Comparison of ENCODE assay signal across 11 cellular contexts in the genomic region with DNA sequence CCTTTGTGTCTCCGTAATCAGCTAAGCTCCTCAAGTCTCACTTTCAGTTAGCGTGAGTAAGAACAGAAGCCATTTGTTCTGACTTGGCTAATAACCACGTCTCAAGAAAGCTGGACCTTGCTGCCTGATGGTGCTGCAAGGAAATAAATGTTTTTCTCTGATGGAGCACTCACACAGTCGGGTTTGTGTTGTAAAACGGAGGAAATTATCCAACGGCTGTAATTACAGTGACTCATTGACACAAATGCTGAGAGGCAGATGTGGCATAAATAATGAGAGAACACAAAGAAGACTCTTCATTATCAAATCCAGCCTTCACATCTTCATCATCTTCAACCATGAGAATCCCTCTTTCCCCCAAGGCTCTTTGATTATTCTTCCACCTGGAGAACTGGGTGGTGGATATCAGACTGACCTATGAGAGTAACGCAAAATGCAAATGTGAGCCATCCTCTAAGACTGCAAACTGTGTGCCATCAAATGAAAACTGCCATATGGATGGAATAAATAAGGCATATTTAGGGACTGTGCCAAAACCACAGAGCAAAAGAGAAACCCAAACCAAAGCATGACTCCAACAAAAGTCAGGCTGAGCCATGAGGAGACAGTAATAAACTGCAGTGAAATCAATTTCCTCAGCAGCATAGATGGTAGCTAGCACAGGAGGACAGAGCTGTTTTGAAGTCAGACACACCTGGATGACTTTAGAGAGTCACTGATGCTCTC.
DNase-seq lines count a peak whose midpoint lies in the region; ATAC-seq and TF ChIP-seq lines count a peak whose summit lies in the region.
"Had no signal": no experiment of that assay in that cellular context is flagged by ENCODE, and none has a peak within 500 bp of the region (broad histone marks: within the 10 kb centered on the region; RNA-seq: fewer than 3 reads in every experiment).

No MANE protein-coding gene starts in this region.

- H3K4me1 ChIP-seq in right atrium auricular region (no peaks in the 10 kb centered on the region), GM23338 (ENCODE audit: insufficient read depth) (no peaks in the 10 kb centered on the region)

- DNase-seq in Right ventricle myocardium inferior (ENCODE audit: missing footprints) (no peak), right atrium auricular region (ENCODE audit: low spot score) (no peak), left ventricle myocardium superior (no peak), GM23338 (ENCODE audit: low spot score) (no peak), activated gamma-delta T cell treated with Interleukin-2 at 50 U/mL for 16 hours (no peak)
- DNase-seq: dorsolateral prefrontal cortex, SHP77 had no signal

- H4K20me1 ChIP-seq in GM23338 (replicated peaks; ENCODE audit: insufficient read depth), result no peaks in the 10 kb centered on the region

- no peaks in the 10 kb centered on the region for H3K36me3 ChIP-seq in right atrium auricular region
- H3K36me3 ChIP-seq in GM23338 (ENCODE audit: insufficient read depth), result no peaks in the 10 kb centered on the region

- no peaks in the 10 kb centered on the region for H3F3A ChIP-seq in GM23338 (replicated peaks; ENCODE audit: low read depth)

- TF ChIP-seq CTCF in right atrium auricular region (IDR thresholded peaks at IDR 0.05) (no peak), WI38 (IDR thresholded peaks at IDR 0.05; ENCODE audit: low read depth, low read length) (no peak), GM23338 (conservative IDR thresholded peaks at IDR 0.05; ENCODE audit: low read depth in 2 of 2) (no peak)

- intact Hi-C loops in Right ventricle myocardium inferior (cut with DNase I) (no loop called here), left ventricle myocardium superior (cut with micrococcal nuclease) (no loop called here)

- no peak overlapping the region for H3K4me3 Mint-ChIP-seq in GM23338
- H3K4me3 Mint-ChIP-seq: B cell had no signal

- no peaks in the 10 kb centered on the region for H3K36me3 Mint-ChIP-seq in GM23338 (ENCODE audit: low read depth)

- H3K9me3 ChIP-seq in right atrium auricular region, result no peaks in the 10 kb centered on the region

- ATAC-seq in Right ventricle myocardium inferior (peak; percentile 78), left ventricle myocardium superior (peak; percentile 84), GM21737 (IDR thresholded peaks at IDR 0.05; ENCODE audit: unreplicated experiment) (no peak), GM18868 (IDR thresholded peaks at IDR 0.05; ENCODE audit: unreplicated experiment) (no peak), GM23338 (no peak)

- no peak overlapping the region for H2AFZ ChIP-seq in GM23338

- no peaks in the 10 kb centered on the region for H3K9me2 ChIP-seq in GM23338 (ENCODE audit: insufficient read depth)

- no peak overlapping the region for H3K27ac Mint-ChIP-seq in GM23338
- H3K27ac Mint-ChIP-seq: B cell had no signal

- no peaks in the 10 kb centered on the region for H3K4me1 Mint-ChIP-seq in GM23338
- H3K4me1 Mint-ChIP-seq: B cell had no signal

- H3K79me2 ChIP-seq in GM23338 (replicated peaks; ENCODE audit: insufficient read depth), result no peaks in the 10 kb centered on the region

- H3K9me3 Mint-ChIP-seq in GM23338, result no peaks in the 10 kb centered on the region

- no peaks in the 10 kb centered on the region for H3K27me3 Mint-ChIP-seq in GM23338 (ENCODE audit: insufficient read depth, low read depth, poor library complexity)
- H3K27me3 Mint-ChIP-seq: B cell had no signal

- no peak overlapping the region for H3K4me2 ChIP-seq in GM23338

- H3K27me3 ChIP-seq in right atrium auricular region (no peaks in the 10 kb centered on the region), GM23338 (ENCODE audit: insufficient read depth) (no peaks in the 10 kb centered on the region)

- H3K4me3 ChIP-seq in right atrium auricular region (no peak overlapping the region), WI38 (ENCODE audit: low read depth, low read length) (peak overlapping the region; percentile 51), GM23338 (no peak overlapping the region)

- H3K27ac ChIP-seq in right atrium auricular region (no peak overlapping the region), GM23338 (ENCODE audit: low read depth) (no peak overlapping the region)
- H3K27ac ChIP-seq: dorsolateral prefrontal cortex had no signal

TF ChIP-seq in GM23338, 12 proteins besides CTCF, POLR2A, EP300 and RAD21 (continues in another document):
- TF ChIP-seq, protein P1, sequence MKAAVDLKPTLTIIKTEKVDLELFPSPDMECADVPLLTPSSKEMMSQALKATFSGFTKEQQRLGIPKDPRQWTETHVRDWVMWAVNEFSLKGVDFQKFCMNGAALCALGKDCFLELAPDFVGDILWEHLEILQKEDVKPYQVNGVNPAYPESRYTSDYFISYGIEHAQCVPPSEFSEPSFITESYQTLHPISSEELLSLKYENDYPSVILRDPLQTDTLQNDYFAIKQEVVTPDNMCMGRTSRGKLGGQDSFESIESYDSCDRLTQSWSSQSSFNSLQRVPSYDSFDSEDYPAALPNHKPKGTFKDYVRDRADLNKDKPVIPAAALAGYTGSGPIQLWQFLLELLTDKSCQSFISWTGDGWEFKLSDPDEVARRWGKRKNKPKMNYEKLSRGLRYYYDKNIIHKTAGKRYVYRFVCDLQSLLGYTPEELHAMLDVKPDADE (IDR thresholded peaks at IDR 0.05), result no peak
- TF ChIP-seq STAT1 (IDR thresholded peaks at IDR 0.05; ENCODE audit: unreplicated experiment) (no peak), NANOG (IDR thresholded peaks at IDR 0.05; ENCODE audit: borderline replicate concordance) (no peak), ZNF114 (CRISPR knock-in tag; IDR thresholded peaks at IDR 0.05) (no peak), CREB1 (CRISPR knock-in tag; IDR thresholded peaks at IDR 0.05; ENCODE audit: low read depth) (no peak), EZH2phosphoT487 (IDR thresholded peaks at IDR 0.05; ENCODE audit: unreplicated experiment) (no peak)
- TF ChIP-seq, protein P2, sequence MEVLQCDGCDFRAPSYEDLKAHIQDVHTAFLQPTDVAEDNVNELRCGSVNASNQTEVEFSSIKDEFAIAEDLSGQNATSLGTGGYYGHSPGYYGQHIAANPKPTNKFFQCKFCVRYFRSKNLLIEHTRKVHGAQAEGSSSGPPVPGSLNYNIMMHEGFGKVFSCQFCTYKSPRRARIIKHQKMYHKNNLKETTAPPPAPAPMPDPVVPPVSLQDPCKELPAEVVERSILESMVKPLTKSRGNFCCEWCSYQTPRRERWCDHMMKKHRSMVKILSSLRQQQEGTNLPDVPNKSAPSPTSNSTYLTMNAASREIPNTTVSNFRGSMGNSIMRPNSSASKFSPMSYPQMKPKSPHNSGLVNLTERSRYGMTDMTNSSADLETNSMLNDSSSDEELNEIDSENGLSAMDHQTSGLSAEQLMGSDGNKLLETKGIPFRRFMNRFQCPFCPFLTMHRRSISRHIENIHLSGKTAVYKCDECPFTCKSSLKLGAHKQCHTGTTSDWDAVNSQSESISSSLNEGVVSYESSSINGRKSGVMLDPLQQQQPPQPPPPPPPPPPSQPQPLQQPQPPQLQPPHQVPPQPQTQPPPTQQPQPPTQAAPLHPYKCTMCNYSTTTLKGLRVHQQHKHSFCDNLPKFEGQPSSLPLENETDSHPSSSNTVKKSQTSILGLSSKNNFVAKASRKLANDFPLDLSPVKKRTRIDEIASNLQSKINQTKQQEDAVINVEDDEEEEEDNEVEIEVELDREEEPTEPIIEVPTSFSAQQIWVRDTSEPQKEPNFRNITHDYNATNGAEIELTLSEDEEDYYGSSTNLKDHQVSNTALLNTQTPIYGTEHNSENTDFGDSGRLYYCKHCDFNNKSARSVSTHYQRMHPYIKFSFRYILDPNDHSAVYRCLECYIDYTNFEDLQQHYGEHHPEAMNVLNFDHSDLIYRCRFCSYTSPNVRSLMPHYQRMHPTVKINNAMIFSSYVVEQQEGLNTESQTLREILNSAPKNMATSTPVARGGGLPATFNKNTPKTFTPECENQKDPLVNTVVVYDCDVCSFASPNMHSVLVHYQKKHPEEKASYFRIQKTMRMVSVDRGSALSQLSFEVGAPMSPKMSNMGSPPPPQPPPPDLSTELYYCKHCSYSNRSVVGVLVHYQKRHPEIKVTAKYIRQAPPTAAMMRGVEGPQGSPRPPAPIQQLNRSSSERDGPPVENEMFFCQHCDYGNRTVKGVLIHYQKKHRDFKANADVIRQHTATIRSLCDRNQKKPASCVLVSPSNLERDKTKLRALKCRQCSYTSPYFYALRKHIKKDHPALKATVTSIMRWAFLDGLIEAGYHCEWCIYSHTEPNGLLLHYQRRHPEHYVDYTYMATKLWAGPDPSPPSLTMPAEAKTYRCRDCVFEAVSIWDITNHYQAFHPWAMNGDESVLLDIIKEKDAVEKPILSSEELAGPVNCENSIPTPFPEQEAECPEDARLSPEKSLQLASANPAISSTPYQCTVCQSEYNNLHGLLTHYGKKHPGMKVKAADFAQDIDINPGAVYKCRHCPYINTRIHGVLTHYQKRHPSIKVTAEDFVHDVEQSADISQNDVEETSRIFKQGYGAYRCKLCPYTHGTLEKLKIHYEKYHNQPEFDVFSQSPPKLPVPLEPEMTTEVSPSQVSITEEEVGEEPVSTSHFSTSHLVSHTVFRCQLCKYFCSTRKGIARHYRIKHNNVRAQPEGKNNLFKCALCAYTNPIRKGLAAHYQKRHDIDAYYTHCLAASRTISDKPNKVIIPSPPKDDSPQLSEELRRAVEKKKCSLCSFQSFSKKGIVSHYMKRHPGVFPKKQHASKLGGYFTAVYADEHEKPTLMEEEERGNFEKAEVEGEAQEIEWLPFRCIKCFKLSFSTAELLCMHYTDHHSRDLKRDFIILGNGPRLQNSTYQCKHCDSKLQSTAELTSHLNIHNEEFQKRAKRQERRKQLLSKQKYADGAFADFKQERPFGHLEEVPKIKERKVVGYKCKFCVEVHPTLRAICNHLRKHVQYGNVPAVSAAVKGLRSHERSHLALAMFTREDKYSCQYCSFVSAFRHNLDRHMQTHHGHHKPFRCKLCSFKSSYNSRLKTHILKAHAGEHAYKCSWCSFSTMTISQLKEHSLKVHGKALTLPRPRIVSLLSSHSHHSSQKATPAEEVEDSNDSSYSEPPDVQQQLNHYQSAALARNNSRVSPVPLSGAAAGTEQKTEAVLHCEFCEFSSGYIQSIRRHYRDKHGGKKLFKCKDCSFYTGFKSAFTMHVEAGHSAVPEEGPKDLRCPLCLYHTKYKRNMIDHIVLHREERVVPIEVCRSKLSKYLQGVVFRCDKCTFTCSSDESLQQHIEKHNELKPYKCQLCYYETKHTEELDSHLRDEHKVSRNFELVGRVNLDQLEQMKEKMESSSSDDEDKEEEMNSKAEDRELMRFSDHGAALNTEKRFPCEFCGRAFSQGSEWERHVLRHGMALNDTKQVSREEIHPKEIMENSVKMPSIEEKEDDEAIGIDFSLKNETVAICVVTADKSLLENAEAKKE (CRISPR knock-in tag; IDR thresholded peaks at IDR 0.05), result no peak

Comparison
In these comparisons a context has a peak if more than half of its experiments do, and no peak if none do; other contexts are left out.
1. ATAC-seq: peak in Right ventricle myocardium inferior (single experiment) and left ventricle myocardium superior (single experiment); none in GM21737 (single experiment), GM18868 (single experiment) and GM23338 (single experiment).